Comparison of ENCODE assay signal across 24 cellular contexts in genomic region chr9:128024761-128025308, GRCh38. TPM values are rescaled to one million over a fixed set of nuclear protein-coding genes. Genes with fewer than 3 reads are reported as not detected.
A peak's percentile ranks its signal among the peaks of the same experiment; 100 is the strongest.
DNase-seq lines count a peak whose midpoint lies in the region; ATAC-seq, FAIRE-seq and TF ChIP-seq lines count a peak whose summit lies in the region.
"Had no signal": no experiment of that assay in that cellular context is flagged by ENCODE, and none has a peak within 500 bp of the region (broad histone marks: within the 10 kb centered on the region; RNA-seq: fewer than 3 reads in every experiment).

No MANE protein-coding gene starts in this region.

- no peak overlapping the region for H3K4me2 ChIP-seq in HepG2 (ENCODE audit: low read depth, low read length)
- H3K4me2 ChIP-seq: KMS-11 had no signal

- TF ChIP-seq CTCF in HepG2 (CRISPR knock-in tag; IDR thresholded peaks at IDR 0.05) (no peak), right lobe of liver (IDR thresholded peaks at IDR 0.05) (no peak), coronary artery (IDR thresholded peaks at IDR 0.05) (no peak), GM20000 (IDR thresholded peaks at IDR 0.05; ENCODE audit: extremely low read depth, missing control alignments) (no peak)

- no peak overlapping the region for H3K4me3 Mint-ChIP-seq in T-helper 1 cell treated with Interleukin-12 subunit alpha and Interleukin-12 subunit beta and Interleukin-4 antibody, amounts not matched to agents 30 μg/mL and 1 μg/mL, for 36 hours
- H3K4me3 Mint-ChIP-seq: HFFc6, WTC11 had no signal

- H3K27me3 ChIP-seq in HepG2 (ENCODE audit: control insufficient read depth in 1 of 2, insufficient read depth in 2 of 2, low read length in 2 of 2) (peaks cover 2 to 7% of the 10 kb centered on the region in 2 experiments; a peak in 3 of 5 replicates), right lobe of liver (no peaks in the 10 kb centered on the region)
- no peaks in the 10 kb centered on the region for H3K27me3 ChIP-seq in effector memory CD4-positive, alpha-beta T cell (replicated peaks; ENCODE audit: control insufficient read depth, insufficient read depth, low read length, poor library complexity, severe bottlenecking)
- H3K27me3 ChIP-seq: adrenal gland, esophagus muscularis mucosa, left lung, right atrium auricular region, upper lobe of right lung had no signal

- H3K4me1 ChIP-seq in HepG2 (ENCODE audit: insufficient read depth, low read length) (peaks cover 52% of the 10 kb centered on the region), right lobe of liver (peaks cover 0 to 6% (median 0%) of the 10 kb centered on the region in 4 donors)
- H3K4me1 ChIP-seq in effector memory CD4-positive, alpha-beta T cell (ENCODE audit: control insufficient read depth, insufficient read depth, low read length, poor library complexity, severe bottlenecking), result peaks cover 78% of the 10 kb centered on the region
- H3K4me1 ChIP-seq: Caco-2, esophagus muscularis mucosa, right atrium auricular region had no signal

- no TSS peak for BruUV-seq in HepG2 (replicated peaks; lab: Mats Ljungman, UMichigan)

- no peaks in the 10 kb centered on the region for H3K27me3 Mint-ChIP-seq in T-helper 1 cell treated with Interleukin-12 subunit alpha and Interleukin-12 subunit beta and Interleukin-4 antibody, amounts not matched to agents 30 μg/mL and 1 μg/mL, for 36 hours (ENCODE audit: low read depth)

- H3K79me2 ChIP-seq in HepG2 (ENCODE audit: insufficient read depth, low read length), result no peaks in the 10 kb centered on the region

- H3K36me3 Mint-ChIP-seq in T-helper 1 cell treated with Interleukin-12 subunit alpha and Interleukin-12 subunit beta and Interleukin-4 antibody, amounts not matched to agents 30 μg/mL and 1 μg/mL, for 36 hours (ENCODE audit: low read depth), result peaks cover 2% of the 10 kb centered on the region
- H3K36me3 Mint-ChIP-seq: WTC11 had no signal

- H3K9ac ChIP-seq in HepG2 (ENCODE audit: insufficient read depth, low read depth, low read length), result no peak overlapping the region
- H3K9ac ChIP-seq: KMS-11 had no signal

- 60% methylated on average over 5 of the region's 5 CpGs for WGBS in HepG2 (ENCODE audit: low lambda C conversion rate)
- WGBS in right lobe of liver (ENCODE audit: insufficient coverage, low coverage, low lambda C conversion rate, missing lambda C conversion rate), result 51% methylated on average over 4 of the region's 5 CpGs

- intact Hi-C loops in HepG2 (cut with micrococcal nuclease; ENCODE audit: unreplicated experiment) (loop anchor here (5.0 kb wide), 1 partner anchor 48 kb away; no protein-coding TSS in a partner anchor), right lobe of liver (cut with DNase I) (no loop called here)

- CTCF ChIA-PET in HepG2 (lab: Yijun Ruan, JAX; ENCODE audit: low intra/inter-chr PET ratio, low total read pairs), result no interaction called here

- no peak overlapping the region for H3K27ac ChIP-seq in HepG2 (ENCODE audit: extremely low read length, insufficient read depth, low read length)
- H3K27ac ChIP-seq in right lobe of liver, result no peak overlapping the region
- H3K27ac ChIP-seq in effector memory CD4-positive, alpha-beta T cell (ENCODE audit: insufficient read depth, low read length, poor library complexity, severe bottlenecking), result peak overlapping the region; percentile 95
- no peak overlapping the region for H3K27ac ChIP-seq in coronary artery
- H3K27ac ChIP-seq: adrenal gland, esophagus muscularis mucosa, KMS-11, right atrium auricular region, upper lobe of right lung had no signal

- no peak for TF ChIP-seq EP300 in HepG2 (IDR thresholded peaks at IDR 0.05; ENCODE audit: low read depth in 2 of 2, low read length in 2 of 2)
- TF ChIP-seq EP300 in HepG2 (CRISPR knock-in tag; IDR thresholded peaks at IDR 0.05; ENCODE audit: borderline replicate concordance), result no peak

- no peak for TF ChIP-seq POLR2A in HepG2 (IDR thresholded peaks at IDR 0.05; ENCODE audit: insufficient read depth in 1 of 2, low read depth in 2 of 2, low read length in 2 of 2)
- TF ChIP-seq POLR2A in right lobe of liver (IDR thresholded peaks at IDR 0.05), result no peak

- in situ Hi-C loops in HepG2 (cut with HindIII; ENCODE audit: extremely low pct_ligation_motif_present, low pct_unique_long_range_greater_than_20kb), result no loop called here

- peaks cover 72% of the 10 kb centered on the region for H3K4me1 Mint-ChIP-seq in T-helper 1 cell treated with Interleukin-12 subunit alpha and Interleukin-12 subunit beta and Interleukin-4 antibody, amounts not matched to agents 30 μg/mL and 1 μg/mL, for 36 hours (ENCODE audit: low read depth)

- H3K36me3 ChIP-seq in HepG2 (replicated peaks in 1 of 2; ENCODE audit: control insufficient read depth in 1 of 2, insufficient read depth in 2 of 2, low read length in 2 of 2), result no peaks in the 10 kb centered on the region
- H3K36me3 ChIP-seq in right lobe of liver, result no peaks in the 10 kb centered on the region
- no peaks in the 10 kb centered on the region for H3K36me3 ChIP-seq in effector memory CD4-positive, alpha-beta T cell (ENCODE audit: control insufficient read depth, insufficient read depth, low read length)
- H3K36me3 ChIP-seq: adrenal gland, esophagus muscularis mucosa, left lung, right atrium auricular region, upper lobe of right lung had no signal

- peak overlapping the region; percentile 96 for H3K27ac Mint-ChIP-seq in T-helper 1 cell treated with Interleukin-12 subunit alpha and Interleukin-12 subunit beta and Interleukin-4 antibody, amounts not matched to agents 30 μg/mL and 1 μg/mL, for 36 hours
- H3K27ac Mint-ChIP-seq: HFFc6, WTC11 had no signal

- H3K4me3 ChIP-seq in HepG2 (replicated peaks in 1 of 3; ENCODE audit: insufficient read depth in 1 of 3, low read depth in 2 of 3, low read length in 3 of 3) (no peak overlapping the region), right lobe of liver (no peak overlapping the region), coronary artery (no peak overlapping the region)
- no peak overlapping the region for H3K4me3 ChIP-seq in effector memory CD4-positive, alpha-beta T cell (ENCODE audit: insufficient read depth, low read depth, low read length, poor library complexity, severe bottlenecking)
- H3K4me3 ChIP-seq: adrenal gland, esophagus muscularis mucosa, left lung, mucosa of descending colon, right atrium auricular region, upper lobe of right lung had no signal

- POLR2A ChIA-PET in HepG2 (lab: Yijun Ruan, JAX), result no interaction called here

- no peak for ATAC-seq in HepG2
- no peak for ATAC-seq in right lobe of liver
- ATAC-seq in GM18511 (IDR thresholded peaks at IDR 0.05; ENCODE audit: unreplicated experiment), result no peak
- ATAC-seq: left lung, upper lobe of right lung, WTC11 had no signal

- no peak overlapping the region for H2AFZ ChIP-seq in HepG2 (ENCODE audit: low read length)

- H3K9me3 Mint-ChIP-seq in T-helper 1 cell treated with Interleukin-12 subunit alpha and Interleukin-12 subunit beta and Interleukin-4 antibody, amounts not matched to agents 30 μg/mL and 1 μg/mL, for 36 hours, result no peaks in the 10 kb centered on the region
- H3K9me3 Mint-ChIP-seq: HFFc6, WTC11 had no signal

- no peaks in the 10 kb centered on the region for H4K20me1 ChIP-seq in HepG2 (ENCODE audit: insufficient read depth, low read length)

- TF ChIP-seq RAD21 in HepG2 (CRISPR knock-in tag; IDR thresholded peaks at IDR 0.05), result no peak

- H3K9me3 ChIP-seq in HepG2 (ENCODE audit: low read length) (no peaks in the 10 kb centered on the region), right lobe of liver (no peaks in the 10 kb centered on the region)
- no peaks in the 10 kb centered on the region for H3K9me3 ChIP-seq in effector memory CD4-positive, alpha-beta T cell (ENCODE audit: control insufficient read depth, low read length)
- H3K9me3 ChIP-seq: adrenal gland, Caco-2, esophagus muscularis mucosa, left lung, mucosa of descending colon, right atrium auricular region, upper lobe of right lung had no signal

- no peak for FAIRE-seq in HepG2 (lab: Jason Lieb, UNC)

- DNase-seq in HepG2 (ENCODE audit: low spot score), result no peak
- DNase-seq in right lobe of liver, result no peak
- no peak for DNase-seq in effector memory CD4-positive, alpha-beta T cell
- no peak for DNase-seq in iPS-NIHi11 (ENCODE audit: low spot score)
- DNase-seq in coronary artery (ENCODE audit: low spot score), result no peak
- no peak for DNase-seq in GM20000 (ENCODE audit: low spot score)
- DNase-seq: activated CD8-positive, alpha-beta memory T cell treated with anti-CD3 and anti-CD28 coated beads, Interleukin-2, amount 50 U/mL, for 4 hours; adrenal gland; Caco-2; HFFc6; left lung; mucosa of descending colon; NCI-H1092 treated with DMSO at 0.1 percent for 48 hours; NCI-H524; SHP77 treated with DMSO at 0.1 percent for 48 hours; stimulated activated CD4-positive, alpha-beta T cell treated with anti-CD3 and anti-CD28 coated beads, Interleukin-15, amount 100 ng/mL, for 24 hours; stimulated activated naive CD4-positive, alpha-beta T cell treated with Interleukin-2 at 50 U/mL for 16 hours; upper lobe of right lung had no signal

RNA-seq across cellular contexts. Expression of gene NAIF1, which starts 42.3 kb away (rescaled TPM):
- total RNA-seq in HepG2 (2016; rRNA removed; fragmentation: Illumina TruSeq; extraction: Trizol), result 6.0 and 6.6 TPM in 2 replicates
- total RNA-seq in HepG2 (2016; cell fraction: cytosol; rRNA removed; fragmentation: Illumina TruSeq; extraction: Trizol; ENCODE audit: low read depth), result 3.1 and 4.1 TPM in 2 replicates
- total RNA-seq in HepG2 (2016; cell fraction: insoluble cytoplasmic fraction; rRNA removed; fragmentation: Illumina TruSeq; extraction: Trizol), result 6.0 and 6.4 TPM in 2 replicates
- 5.7 and 6.1 TPM in 2 replicates for total RNA-seq in HepG2 (2016; cell fraction: membrane; rRNA removed; fragmentation: Illumina TruSeq; extraction: Trizol)
- total RNA-seq in HepG2 (2016; cell fraction: nucleus; rRNA removed; fragmentation: Illumina TruSeq; extraction: Trizol), result 2.9 and 4.1 TPM in 2 replicates
- 6.9 TPM in 2 replicates for polyA plus RNA-seq in HepG2 (2011; rRNA removed)
- 4.9 and 6.4 TPM in 2 replicates for polyA plus RNA-seq in HepG2 (2011; cell fraction: cytosol; rRNA removed)
- polyA plus RNA-seq in HepG2 (2011; cell fraction: nucleus; rRNA removed), result 3.8 and 4.0 TPM in 2 replicates
- 3.0 and 3.8 TPM in 2 replicates for polyA plus RNA-seq in HepG2 (2012)
- polyA plus RNA-seq in HepG2 (2016; cell fraction: cytosol; fragmentation: Illumina TruSeq; extraction: Trizol; ENCODE audit: low read depth), result 2.4 and 2.6 TPM in 2 replicates
- polyA plus RNA-seq in HepG2 (2016; cell fraction: insoluble cytoplasmic fraction; fragmentation: Illumina TruSeq; extraction: Trizol; ENCODE audit: low read depth), result 5.2 and 5.7 TPM in 2 replicates
- polyA plus RNA-seq in HepG2 (2016; cell fraction: membrane; fragmentation: Illumina TruSeq; extraction: Trizol; ENCODE audit: low read depth), result 3.5 and 3.9 TPM in 2 replicates
- 4.9 and 5.1 TPM in 2 replicates for polyA plus RNA-seq in HepG2 (2016; cell fraction: nucleus; fragmentation: Illumina TruSeq; extraction: Trizol; ENCODE audit: insufficient read depth, low read depth)
- 8.2 and 13.2 TPM in 2 replicates for polyA minus RNA-seq in HepG2 (2011; rRNA and poly(A)+ RNA removed; ENCODE audit: low replicate concordance)
- polyA minus RNA-seq in HepG2 (2011; cell fraction: cytosol; rRNA and poly(A)+ RNA removed), result 3.2 and 6.0 TPM in 2 replicates
- 1.5 and 2.1 TPM in 2 replicates for polyA minus RNA-seq in HepG2 (2011; cell fraction: nucleus; rRNA and poly(A)+ RNA removed)
- 1 to 10 TPM; 3.9 to 6.8 (median 5.7) TPM for total RNA-seq in right lobe of liver

RNA-seq across cellular contexts. Expression of gene SLC25A25, which starts 43.2 kb away (rescaled TPM):
- total RNA-seq in HepG2 (2016; rRNA removed; fragmentation: Illumina TruSeq; extraction: Trizol) (18.5 and 24.8 TPM in 2 replicates), right lobe of liver (10 to 100 TPM; 21.2 to 81.5 (median 53.3) TPM)
- total RNA-seq in HepG2 (2016; cell fraction: cytosol; rRNA removed; fragmentation: Illumina TruSeq; extraction: Trizol; ENCODE audit: low read depth), result 4.5 and 5.1 TPM in 2 replicates
- total RNA-seq in HepG2 (2016; cell fraction: insoluble cytoplasmic fraction; rRNA removed; fragmentation: Illumina TruSeq; extraction: Trizol), result 16.4 and 24.3 TPM in 2 replicates
- total RNA-seq in HepG2 (2016; cell fraction: membrane; rRNA removed; fragmentation: Illumina TruSeq; extraction: Trizol), result 10.5 and 11.1 TPM in 2 replicates
- 21.4 and 25.1 TPM in 2 replicates for total RNA-seq in HepG2 (2016; cell fraction: nucleus; rRNA removed; fragmentation: Illumina TruSeq; extraction: Trizol)
- polyA plus RNA-seq in HepG2 (2011; rRNA removed), result 10.5 and 16.7 TPM in 2 replicates
- polyA plus RNA-seq in HepG2 (2011; cell fraction: cytosol; rRNA removed), result 10.7 and 11.2 TPM in 2 replicates
- polyA plus RNA-seq in HepG2 (2011; cell fraction: nucleus; rRNA removed), result 26.1 and 29.6 TPM in 2 replicates
- 12.9 and 15.5 TPM in 2 replicates for polyA plus RNA-seq in HepG2 (2012)
- 1.1 and 1.3 TPM in 2 replicates for polyA plus RNA-seq in HepG2 (2016; cell fraction: cytosol; fragmentation: Illumina TruSeq; extraction: Trizol; ENCODE audit: low read depth)
- 11.6 and 13.1 TPM in 2 replicates for polyA plus RNA-seq in HepG2 (2016; cell fraction: insoluble cytoplasmic fraction; fragmentation: Illumina TruSeq; extraction: Trizol; ENCODE audit: low read depth)
- 2.6 and 2.7 TPM in 2 replicates for polyA plus RNA-seq in HepG2 (2016; cell fraction: membrane; fragmentation: Illumina TruSeq; extraction: Trizol; ENCODE audit: low read depth)
- 31.1 and 36.4 TPM in 2 replicates for polyA plus RNA-seq in HepG2 (2016; cell fraction: nucleus; fragmentation: Illumina TruSeq; extraction: Trizol; ENCODE audit: insufficient read depth, low read depth)
- 20.5 and 28.1 TPM in 2 replicates for polyA minus RNA-seq in HepG2 (2011; rRNA and poly(A)+ RNA removed; ENCODE audit: low replicate concordance)
- polyA minus RNA-seq in HepG2 (2011; cell fraction: cytosol; rRNA and poly(A)+ RNA removed), result 10.0 and 10.2 TPM in 2 replicates
- 14.4 and 26.1 TPM in 2 replicates for polyA minus RNA-seq in HepG2 (2011; cell fraction: nucleus; rRNA and poly(A)+ RNA removed)

RNA-seq across cellular contexts. Expression of gene EEIG1, which starts 44.0 kb away (rescaled TPM):
- total RNA-seq in HepG2 (2016; rRNA removed; fragmentation: Illumina TruSeq; extraction: Trizol) (16.1 and 16.6 TPM in 2 replicates), right lobe of liver (10 to 100 TPM in 5 of 6 experiments, 1 to 10 TPM in 1; 9.7 to 54.1 (median 23.6) TPM)
- 10.4 and 11.3 TPM in 2 replicates for total RNA-seq in HepG2 (2016; cell fraction: cytosol; rRNA removed; fragmentation: Illumina TruSeq; extraction: Trizol; ENCODE audit: low read depth)
- 12.3 and 17.2 TPM in 2 replicates for total RNA-seq in HepG2 (2016; cell fraction: insoluble cytoplasmic fraction; rRNA removed; fragmentation: Illumina TruSeq; extraction: Trizol)
- 21.5 and 21.9 TPM in 2 replicates for total RNA-seq in HepG2 (2016; cell fraction: membrane; rRNA removed; fragmentation: Illumina TruSeq; extraction: Trizol)
- 20.0 and 24.0 TPM in 2 replicates for total RNA-seq in HepG2 (2016; cell fraction: nucleus; rRNA removed; fragmentation: Illumina TruSeq; extraction: Trizol)
- 25.2 and 30.1 TPM in 2 replicates for polyA plus RNA-seq in HepG2 (2011; rRNA removed)
- polyA plus RNA-seq in HepG2 (2011; cell fraction: cytosol; rRNA removed), result 19.7 and 22.7 TPM in 2 replicates
- 108 and 126 TPM in 2 replicates for polyA plus RNA-seq in HepG2 (2011; cell fraction: nucleus; rRNA removed)
- polyA plus RNA-seq in HepG2 (2012), result 22.5 and 36.8 TPM in 2 replicates
- 3.8 and 4.2 TPM in 2 replicates for polyA plus RNA-seq in HepG2 (2016; cell fraction: cytosol; fragmentation: Illumina TruSeq; extraction: Trizol; ENCODE audit: low read depth)
- polyA plus RNA-seq in HepG2 (2016; cell fraction: insoluble cytoplasmic fraction; fragmentation: Illumina TruSeq; extraction: Trizol; ENCODE audit: low read depth), result 24.1 and 30.7 TPM in 2 replicates
- 16.7 and 17.4 TPM in 2 replicates for polyA plus RNA-seq in HepG2 (2016; cell fraction: membrane; fragmentation: Illumina TruSeq; extraction: Trizol; ENCODE audit: low read depth)
- polyA plus RNA-seq in HepG2 (2016; cell fraction: nucleus; fragmentation: Illumina TruSeq; extraction: Trizol; ENCODE audit: insufficient read depth, low read depth), result 72.4 and 76.1 TPM in 2 replicates
- polyA minus RNA-seq in HepG2 (2011; rRNA and poly(A)+ RNA removed; ENCODE audit: low replicate concordance), result 25.3 and 40.6 TPM in 2 replicates
- polyA minus RNA-seq in HepG2 (2011; cell fraction: cytosol; rRNA and poly(A)+ RNA removed), result 8.3 and 11.4 TPM in 2 replicates
- 25.0 and 25.4 TPM in 2 replicates for polyA minus RNA-seq in HepG2 (2011; cell fraction: nucleus; rRNA and poly(A)+ RNA removed)
